Comparison of ENCODE assay signal across 26 cellular contexts in the genomic region with DNA sequence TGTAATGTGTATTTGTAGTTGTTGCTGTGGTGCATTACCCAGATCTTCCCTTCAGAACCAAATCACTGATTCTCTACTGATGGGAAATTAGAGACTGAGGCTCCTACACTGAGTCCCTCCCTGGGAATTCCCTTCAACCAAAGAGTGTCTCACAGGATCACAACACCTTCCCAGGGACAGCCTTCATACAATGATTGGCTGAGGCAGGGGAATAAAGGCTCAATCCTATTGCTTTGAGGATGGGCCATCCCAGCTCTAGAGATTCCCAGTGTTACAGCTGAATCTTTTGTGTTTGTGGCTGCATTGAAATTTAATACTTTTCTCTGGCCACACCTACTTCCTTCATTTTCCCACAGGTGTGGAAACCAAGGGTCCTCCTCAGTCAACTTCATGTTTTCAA.
"Had no signal": no experiment of that assay in that cellular context is flagged by ENCODE, and none has a peak within 500 bp of the region (broad histone marks: within the 10 kb centered on the region; RNA-seq: fewer than 3 reads in every experiment).

No MANE protein-coding gene starts in this region.

- ATAC-seq: heart right ventricle; left cardiac atrium; left lung; naive thymus-derived CD4-positive, alpha-beta T cell; sciatic nerve; stimulated activated effector memory CD8-positive, alpha-beta T cell treated with anti-CD3 and anti-CD28 coated beads, Interleukin-12 subunit alpha, Interleukin-12 subunit beta, amount 100 ng/mL, for 72 hours had no signal

- H3K4me1 Mint-ChIP-seq: nephron had no signal

- H3K9me3 Mint-ChIP-seq: nephron; stimulated activated effector memory CD8-positive, alpha-beta T cell treated with anti-CD3 and anti-CD28 coated beads, Interleukin-12 subunit alpha, Interleukin-12 subunit beta, amount 100 ng/mL, for 72 hours had no signal

- H3K27me3 Mint-ChIP-seq: dendritic cell treated with granulocyte-macrophage colony-stimulating factor and Interleukin-4, amounts not matched to agents 40 ng/mL and 50 ng/mL, for 4 days had no signal

- DNase-seq: colonic mucosa; effector memory CD4-positive, alpha-beta T cell; esophagus squamous epithelium; foreskin melanocyte; glutamatergic neuron; heart right ventricle; hippocampal formation; left cardiac atrium; left lung; mesendoderm; midbrain; naive thymus-derived CD4-positive, alpha-beta T cell; nucleus accumbens; stimulated activated CD4-positive, alpha-beta T cell treated with anti-CD3 and anti-CD28 coated beads, Interleukin-2, amount 100 ng/mL, for 24 hours; stimulated activated CD4-positive, alpha-beta T cell treated with anti-CD3 and anti-CD28 coated beads, Interleukin-4, amount 100 ng/mL, for 24 hours; stimulated activated naive CD4-positive, alpha-beta T cell treated with Interleukin-2 at 50 U/mL for 16 hours; stomach; thyroid gland; trophoblast cell had no signal

- H3K4me3 ChIP-seq: colonic mucosa, esophagus squamous epithelium, heart right ventricle, left lung, prostate gland, right atrium auricular region, stomach, thyroid gland, vagina had no signal

- H3K27me3 ChIP-seq: colonic mucosa, esophagus squamous epithelium, heart right ventricle, left lung, right atrium auricular region, stomach, thyroid gland, vagina had no signal

- H3K9me3 ChIP-seq: colonic mucosa, esophagus squamous epithelium, heart right ventricle, left lung, prostate gland, right atrium auricular region, stomach, thyroid gland, vagina had no signal

- H3K27ac Mint-ChIP-seq: dendritic cell treated with granulocyte-macrophage colony-stimulating factor and Interleukin-4, amounts not matched to agents 40 ng/mL and 50 ng/mL, for 4 days; naive thymus-derived CD4-positive, alpha-beta T cell; nephron; stimulated activated effector memory CD8-positive, alpha-beta T cell treated with anti-CD3 and anti-CD28 coated beads, Interleukin-12 subunit alpha, Interleukin-12 subunit beta, amount 100 ng/mL, for 72 hours had no signal

- H3K36me3 ChIP-seq: colonic mucosa, esophagus squamous epithelium, heart right ventricle, left lung, prostate gland, right atrium auricular region, stomach, thyroid gland, vagina had no signal

- H3K4me1 ChIP-seq: colonic mucosa, esophagus squamous epithelium, prostate gland, right atrium auricular region, stomach, vagina had no signal

- H3K4me3 Mint-ChIP-seq: dendritic cell treated with granulocyte-macrophage colony-stimulating factor and Interleukin-4, amounts not matched to agents 40 ng/mL and 50 ng/mL, for 4 days; naive thymus-derived CD4-positive, alpha-beta T cell; nephron; stimulated activated effector memory CD8-positive, alpha-beta T cell treated with anti-CD3 and anti-CD28 coated beads, Interleukin-12 subunit alpha, Interleukin-12 subunit beta, amount 100 ng/mL, for 72 hours had no signal

- H3K27ac ChIP-seq: colonic mucosa, esophagus squamous epithelium, heart right ventricle, left lung, prostate gland, right atrium auricular region, stomach, thyroid gland, vagina had no signal

- H3K36me3 Mint-ChIP-seq: stimulated activated effector memory CD8-positive, alpha-beta T cell treated with anti-CD3 and anti-CD28 coated beads, Interleukin-12 subunit alpha, Interleukin-12 subunit beta, amount 100 ng/mL, for 72 hours had no signal
